Comparison of ENCODE assay signal across 1 cellular context in the genomic region with DNA sequence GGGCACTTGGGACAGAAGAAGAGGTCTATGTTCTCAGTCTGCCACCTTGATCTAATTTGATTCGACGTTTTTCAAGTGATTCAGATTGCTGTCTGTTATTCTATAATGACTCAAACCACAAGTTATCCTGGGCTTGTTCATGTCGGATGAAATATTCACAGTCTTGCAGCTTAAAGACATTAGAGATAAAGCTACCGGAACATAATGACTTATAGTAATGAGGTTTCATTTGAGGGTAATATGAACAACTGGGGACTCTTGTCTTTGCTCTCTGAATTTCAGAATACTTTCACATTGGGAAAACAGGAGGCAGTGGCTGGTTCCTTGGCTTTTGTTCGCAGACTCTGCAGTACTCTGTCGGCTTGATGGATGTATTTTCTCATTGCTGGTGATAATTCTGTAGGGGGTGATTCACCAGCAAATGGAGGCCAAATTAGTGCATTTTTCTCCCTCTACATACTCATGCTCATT.
TF ChIP-seq lines count a peak whose summit lies in the region.

No MANE protein-coding gene starts in this region.

TF ChIP-seq in IMR-90, 13 proteins besides CTCF, POLR2A, EP300 and RAD21:
- TF ChIP-seq, protein P1, sequence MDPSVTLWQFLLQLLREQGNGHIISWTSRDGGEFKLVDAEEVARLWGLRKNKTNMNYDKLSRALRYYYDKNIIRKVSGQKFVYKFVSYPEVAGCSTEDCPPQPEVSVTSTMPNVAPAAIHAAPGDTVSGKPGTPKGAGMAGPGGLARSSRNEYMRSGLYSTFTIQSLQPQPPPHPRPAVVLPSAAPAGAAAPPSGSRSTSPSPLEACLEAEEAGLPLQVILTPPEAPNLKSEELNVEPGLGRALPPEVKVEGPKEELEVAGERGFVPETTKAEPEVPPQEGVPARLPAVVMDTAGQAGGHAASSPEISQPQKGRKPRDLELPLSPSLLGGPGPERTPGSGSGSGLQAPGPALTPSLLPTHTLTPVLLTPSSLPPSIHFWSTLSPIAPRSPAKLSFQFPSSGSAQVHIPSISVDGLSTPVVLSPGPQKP (IDR thresholded peaks at IDR 0.05; ENCODE audit: borderline replicate concordance, low read depth, low read length): no peak
- TF ChIP-seq CEBPB (IDR thresholded peaks at IDR 0.05; ENCODE audit: low read depth, low read length): no peak
- no peak for TF ChIP-seq RCOR1 (IDR thresholded peaks at IDR 0.05; ENCODE audit: insufficient replicate concordance, low read length)
- TF ChIP-seq FOS (IDR thresholded peaks at IDR 0.05; ENCODE audit: low read depth, low read length): no peak
- TF ChIP-seq RFX5 (IDR thresholded peaks at IDR 0.05; ENCODE audit: low read depth, low read length): no peak
- no peak for TF ChIP-seq CHD1 (IDR thresholded peaks at IDR 0.05; ENCODE audit: low read depth, low read length)
- no peak for TF ChIP-seq USF2 (IDR thresholded peaks at IDR 0.05; ENCODE audit: low read depth, low read length)
- no peak for TF ChIP-seq SMC3 (IDR thresholded peaks at IDR 0.05; ENCODE audit: low read depth, low read length)
- TF ChIP-seq MAFK (IDR thresholded peaks at IDR 0.05; ENCODE audit: low read depth, low read length): no peak
- TF ChIP-seq NFE2L2 (IDR thresholded peaks at IDR 0.05; ENCODE audit: low read depth, low read length): no peak
- no peak for TF ChIP-seq BHLHE40 (IDR thresholded peaks at IDR 0.05; ENCODE audit: low read depth, low read length)
